Comparison of ENCODE assay signal across 3 cellular contexts in genomic region chr2:75224636-75225094, GRCh38.
TF ChIP-seq lines count a peak whose summit lies in the region.

No MANE protein-coding gene starts in this region.

TF ChIP-seq in SK-N-SH, 30 proteins besides CTCF, POLR2A, EP300 and RAD21 (continued from another document):
- TF ChIP-seq TAF1 (IDR thresholded peaks at IDR 0.05; ENCODE audit: borderline replicate concordance, low read depth, low read length) (no peak), SIN3A (IDR thresholded peaks at IDR 0.05; ENCODE audit: borderline replicate concordance, low read depth, low read length) (no peak), CHD2 (IDR thresholded peaks at IDR 0.05; ENCODE audit: low read length, partially characterized antibody) (no peak), GATA2 (CRISPR knock-in tag; IDR thresholded peaks at IDR 0.05) (peak; percentile 58), ZBTB33 (IDR thresholded peaks at IDR 0.05; ENCODE audit: borderline replicate concordance, low read depth) (no peak), NFIC (IDR thresholded peaks at IDR 0.05; ENCODE audit: borderline replicate concordance) (0 out of 2 replicates have a peak, but pooled peaks have one; percentile 10), TEAD4 (IDR thresholded peaks at IDR 0.05; ENCODE audit: borderline replicate concordance, insufficient read depth) (no peak), EZH2phosphoT487 (IDR thresholded peaks at IDR 0.05; ENCODE audit: borderline replicate concordance, low read depth) (no peak)

TF ChIP-seq in SK-N-SH treated with all-trans-retinoic acid at 6 μM for 48 hours, 23 proteins besides CTCF, POLR2A, EP300 and RAD21 (continued from another document):
- TF ChIP-seq PPARA (CRISPR knock-in tag; IDR thresholded peaks at IDR 0.05; ENCODE audit: borderline replicate concordance): no peak
- no peak for TF ChIP-seq ISL1 (CRISPR knock-in tag; IDR thresholded peaks at IDR 0.05)
- no peak for TF ChIP-seq ZFP3 (CRISPR knock-in tag; IDR thresholded peaks at IDR 0.05)
- no peak for TF ChIP-seq TOX (CRISPR knock-in tag; IDR thresholded peaks at IDR 0.05; ENCODE audit: borderline replicate concordance)
- TF ChIP-seq, protein P1, sequence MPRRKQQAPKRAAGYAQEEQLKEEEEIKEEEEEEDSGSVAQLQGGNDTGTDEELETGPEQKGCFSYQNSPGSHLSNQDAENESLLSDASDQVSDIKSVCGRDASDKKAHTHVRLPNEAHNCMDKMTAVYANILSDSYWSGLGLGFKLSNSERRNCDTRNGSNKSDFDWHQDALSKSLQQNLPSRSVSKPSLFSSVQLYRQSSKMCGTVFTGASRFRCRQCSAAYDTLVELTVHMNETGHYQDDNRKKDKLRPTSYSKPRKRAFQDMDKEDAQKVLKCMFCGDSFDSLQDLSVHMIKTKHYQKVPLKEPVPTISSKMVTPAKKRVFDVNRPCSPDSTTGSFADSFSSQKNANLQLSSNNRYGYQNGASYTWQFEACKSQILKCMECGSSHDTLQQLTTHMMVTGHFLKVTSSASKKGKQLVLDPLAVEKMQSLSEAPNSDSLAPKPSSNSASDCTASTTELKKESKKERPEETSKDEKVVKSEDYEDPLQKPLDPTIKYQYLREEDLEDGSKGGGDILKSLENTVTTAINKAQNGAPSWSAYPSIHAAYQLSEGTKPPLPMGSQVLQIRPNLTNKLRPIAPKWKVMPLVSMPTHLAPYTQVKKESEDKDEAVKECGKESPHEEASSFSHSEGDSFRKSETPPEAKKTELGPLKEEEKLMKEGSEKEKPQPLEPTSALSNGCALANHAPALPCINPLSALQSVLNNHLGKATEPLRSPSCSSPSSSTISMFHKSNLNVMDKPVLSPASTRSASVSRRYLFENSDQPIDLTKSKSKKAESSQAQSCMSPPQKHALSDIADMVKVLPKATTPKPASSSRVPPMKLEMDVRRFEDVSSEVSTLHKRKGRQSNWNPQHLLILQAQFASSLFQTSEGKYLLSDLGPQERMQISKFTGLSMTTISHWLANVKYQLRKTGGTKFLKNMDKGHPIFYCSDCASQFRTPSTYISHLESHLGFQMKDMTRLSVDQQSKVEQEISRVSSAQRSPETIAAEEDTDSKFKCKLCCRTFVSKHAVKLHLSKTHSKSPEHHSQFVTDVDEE (CRISPR knock-in tag; IDR thresholded peaks at IDR 0.05): no peak
TF ChIP-seq in SK-N-SH treated with all-trans-retinoic acid at 6 μM for 48 hours: peak in this region for 0.

TF ChIP-seq in K562, 482 proteins besides CTCF, POLR2A, EP300 and RAD21 (continued from another document):
- TF ChIP-seq NFIC (IDR thresholded peaks at IDR 0.05): peak; percentile 56
TF ChIP-seq in K562: peak in this region for 1.
